In the genomic region with DNA sequence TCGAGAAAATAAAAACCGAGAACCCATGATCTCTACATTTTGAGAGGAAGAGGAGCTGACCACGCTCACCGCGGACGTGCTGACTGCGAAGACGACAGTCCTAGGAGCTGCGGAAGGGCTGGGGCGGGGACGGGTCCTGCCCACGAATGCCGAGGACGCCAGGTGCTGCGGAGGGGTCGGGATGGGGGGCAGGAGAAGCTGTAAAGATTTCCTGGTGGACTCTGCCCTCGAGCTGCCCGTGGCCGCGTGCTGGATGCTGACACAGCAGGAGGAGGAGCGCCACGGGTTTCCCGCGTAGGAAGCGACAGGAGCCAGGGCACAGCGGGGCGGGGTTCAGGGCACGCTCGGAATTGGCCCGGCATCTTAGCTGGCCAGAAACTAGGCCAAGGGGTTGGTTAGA, we compare ENCODE assay signal across 8 cellular contexts. TPM values are rescaled to one million over a fixed set of nuclear protein-coding genes. Genes with fewer than 3 reads are reported as not detected.
DNase-seq lines count a peak whose midpoint lies in the region; ATAC-seq, FAIRE-seq and TF ChIP-seq lines count a peak whose summit lies in the region.

No MANE protein-coding gene starts in this region.

- no peak for FAIRE-seq in small intestine (lab: Jason Lieb, UNC)

- no peak for TF ChIP-seq EP300 in gastroesophageal sphincter (IDR thresholded peaks at IDR 0.05)

- no peak for TF ChIP-seq CTCF in gastroesophageal sphincter (IDR thresholded peaks at IDR 0.05)

- no peak for TF ChIP-seq POLR2A in gastroesophageal sphincter (IDR thresholded peaks at IDR 0.05)

- H3K36me3 ChIP-seq in gastroesophageal sphincter (peaks cover 0 to 13% of the 10 kb centered on the region in 2 donors), small intestine (ENCODE audit: control insufficient read depth in 2 of 2, insufficient read depth in 2 of 2, low read length in 2 of 2) (peaks cover 0 to 2% of the 10 kb centered on the region in 2 donors)

- H3K27ac ChIP-seq in gastroesophageal sphincter (peak overlapping the region; percentile 44 to 92 (median 74)), small intestine (ENCODE audit: low read depth in 1 of 2, low read length in 1 of 2) (peak overlapping the region in 1 of 2 donors; percentile 21)

- peaks cover 0 to 9% (median 0%) of the 10 kb centered on the region in 3 donors for H3K4me1 ChIP-seq in gastroesophageal sphincter
- no peaks in the 10 kb centered on the region for H3K4me1 ChIP-seq in small intestine (ENCODE audit: control insufficient read depth in 2 of 2, insufficient read depth in 1 of 2, low read depth in 1 of 2, low read length in 1 of 2)

- WGBS in gastroesophageal sphincter (ENCODE audit: low coverage in 1 of 2), 2 donors, result 0 to 34% methylated on average over 2 to 14 of the region's 30 CpGs
- WGBS in small intestine, 3 donors, result 23 to 36% (median 36%) methylated on average over 30 of the region's 30 CpGs

- H3K4me3 ChIP-seq in gastroesophageal sphincter (peak overlapping the region; percentile 58 to 66), small intestine (ENCODE audit: low read depth in 1 of 2, low read length in 2 of 2) (peak overlapping the region; percentile 14 to 73)

- H3K27me3 ChIP-seq in gastroesophageal sphincter, result no peaks in the 10 kb centered on the region
- H3K27me3 ChIP-seq in small intestine (ENCODE audit: control insufficient read depth in 2 of 2, insufficient read depth in 2 of 2, low read length in 2 of 2), result no peaks in the 10 kb centered on the region

- no peaks in the 10 kb centered on the region for H3K9me3 ChIP-seq in gastroesophageal sphincter
- no peaks in the 10 kb centered on the region for H3K9me3 ChIP-seq in small intestine (ENCODE audit: control insufficient read depth, low read depth)

- DNase-seq in activated T-cell treated with anti-CD3 and anti-CD28 coated beads, Interleukin-2, amount 50 U/mL, for 1 hour, result peak; percentile 31
- DNase-seq in small intestine (peak; percentile 80), DMS79 treated with DMSO at 0.1 percent for 48 hours (lab: John Stamatoyannopoulos, UW) (no peak), HUDEP-2 (lab: John Stamatoyannopoulos, UW; ENCODE audit: unreplicated experiment in 76 of 76) (no peak), DMS114 treated with DMSO at 0.1 percent for 48 hours (lab: John Stamatoyannopoulos, UW; ENCODE audit: unreplicated experiment) (no peak)

- ATAC-seq in GM21737 (IDR thresholded peaks at IDR 0.05; ENCODE audit: unreplicated experiment) (peak; percentile 10), gastroesophageal sphincter (no peak), HG03159 (IDR thresholded peaks at IDR 0.05; ENCODE audit: unreplicated experiment) (no peak)

RNA-seq across cellular contexts. Expression of a gene that starts 22.2 kb away (rescaled TPM):
- 10 to 100 TPM; 12.1 to 27.2 (median 17.6) TPM for total RNA-seq in gastroesophageal sphincter
- polyA plus RNA-seq in small intestine, result 10 to 100 TPM in 1 of 3 donors, 1 to 10 TPM in 2; 4.8 to 12.1 (median 7.3) TPM

RNA-seq across cellular contexts. Expression of a gene that starts 27.0 kb away (rescaled TPM):
- 10 to 100 TPM; 30.6 to 40.0 (median 31.3) TPM for total RNA-seq in gastroesophageal sphincter
- 10 to 100 TPM in 1 of 3 donors, 1 to 10 TPM in 2; 5.7 to 11.3 (median 7.2) TPM for polyA plus RNA-seq in small intestine

Comparison
In these comparisons a context has a peak if more than half of its experiments do, and no peak if none do; other contexts are left out.
1. DNase-seq: peak in activated T-cell treated with anti-CD3 and anti-CD28 coated beads, Interleukin-2, amount 50 U/mL, for 1 hour (single experiment) and small intestine (single experiment); none in DMS79 treated with DMSO at 0.1 percent for 48 hours (single experiment), HUDEP-2 (0 of 76) and DMS114 treated with DMSO at 0.1 percent for 48 hours (single experiment).